ENCODE assay signal across 13 cellular contexts in genomic region chr7:40880581-40880980, GRCh38.
"Had no signal": no experiment of that assay in that cellular context is flagged by ENCODE, and none has a peak within 500 bp of the region (broad histone marks: within the 10 kb centered on the region; RNA-seq: fewer than 3 reads in every experiment).

No MANE protein-coding gene starts in this region.

- H3K27ac ChIP-seq: dorsolateral prefrontal cortex, thyroid gland, vagina had no signal

- ATAC-seq: activated CD8-positive, alpha-beta T cell treated with anti-CD3 and anti-CD28 coated beads, Interleukin-2, amount 10 ng/mL, durations not matched to agents 7 days and 5 days; stimulated activated effector memory CD8-positive, alpha-beta T cell treated with anti-CD3 and anti-CD28 coated beads, Interleukin-12 subunit alpha, Interleukin-12 subunit beta, amount 100 ng/mL, for 72 hours had no signal

- H3K9me3 ChIP-seq: thyroid gland, vagina had no signal

- H3K4me1 ChIP-seq: vagina had no signal

- H3K36me3 ChIP-seq: thyroid gland, vagina had no signal

- DNase-seq: activated CD4-positive, alpha-beta T cell treated with anti-CD3 and anti-CD28 coated beads for 4 hours; activated CD8-positive, alpha-beta memory T cell treated with anti-CD3 and anti-CD28 coated beads, Interleukin-2, amount 50 U/mL, for 48 hours; activated CD8-positive, alpha-beta T cell treated with anti-CD3 and anti-CD28 coated beads, Interleukin-2, amount 10 ng/mL, durations not matched to agents 7 days and 5 days; activated naive CD4-positive, alpha-beta T cell treated with Interleukin-2 at 50 U/mL for 16 hours; dorsolateral prefrontal cortex; left cardiac atrium; midbrain; naive B cell; right cardiac atrium; thyroid gland had no signal

- H3K27me3 ChIP-seq: thyroid gland, vagina had no signal

- H3K4me3 ChIP-seq: dorsolateral prefrontal cortex, lung, thyroid gland, vagina had no signal
